ENCODE assay signal across 25 cellular contexts in genomic region chr4:30763337-30763736, GRCh38. TPM values are rescaled to one million over a fixed set of nuclear protein-coding genes. Genes with fewer than 3 reads are reported as not detected.
DNase-seq lines count a peak whose midpoint lies in the region; ATAC-seq, FAIRE-seq and TF ChIP-seq lines count a peak whose summit lies in the region.
"Had no signal": no experiment of that assay in that cellular context is flagged by ENCODE, and none has a peak within 500 bp of the region (broad histone marks: within the 10 kb centered on the region; RNA-seq: fewer than 3 reads in every experiment).

No MANE protein-coding gene starts in this region.

- H3K27me3 ChIP-seq in AG04450 (ENCODE audit: control insufficient read depth, insufficient read depth, low read length) (no peaks in the 10 kb centered on the region), endothelial cell of umbilical vein (ENCODE audit: control insufficient read depth in 2 of 2, insufficient read depth in 2 of 2, low read length in 2 of 2) (no peaks in the 10 kb centered on the region), body of pancreas (no peaks in the 10 kb centered on the region)
- H3K27me3 ChIP-seq: heart right ventricle, upper lobe of left lung had no signal

- POLR2A ChIA-PET in AG04450 (lab: Yijun Ruan, JAX): interaction anchor here (1.1 kb wide), 1 partner anchor 44 kb away, joined by 5 read pairs; no protein-coding TSS in a partner anchor
- POLR2A ChIA-PET in endothelial cell of umbilical vein (lab: Charles Lee): no interaction called here

- CTCF ChIA-PET in AG04450 (lab: Charles Lee) (no interaction called here), endothelial cell of umbilical vein (lab: Charles Lee) (interaction anchor here (0.8 to 2.9 kb wide), 6 partner anchors 9 to 45 kb away, joined by 3 to 12 read pairs (median 5); no protein-coding TSS in a partner anchor)

- no TSS peak for BruUV-seq in endothelial cell of umbilical vein (replicated peaks; lab: Mats Ljungman, UMichigan)

- no peaks in the 10 kb centered on the region for H3K9me1 ChIP-seq in endothelial cell of umbilical vein (replicated peaks; ENCODE audit: control insufficient read depth, extremely low read depth, insufficient read depth, low read length)

- DNase-seq in AG04450 (ENCODE audit: low read depth, low spot score): peak; percentile 32
- DNase-seq in M059J (ENCODE audit: low read depth): peak; percentile 31
- peak; percentile 72 for DNase-seq in endothelial cell of umbilical vein (ENCODE audit: low read depth, low spot score)
- DNase-seq in myocyte (ENCODE audit: low read depth): peak; percentile 35
- DNase-seq in body of pancreas: no peak
- no peak for DNase-seq in activated T-cell treated with anti-CD3 and anti-CD28 coated beads for 4 hours
- DNase-seq: ACHN; CD8-positive, alpha-beta memory T cell; cerebellar nuclear complex; heart right ventricle; islet precursor cell; NCI-H187 treated with DMSO at 0.1 percent for 48 hours; NCI-H345; nephron progenitor cell; stimulated activated CD4-positive, alpha-beta T cell treated with anti-CD3 and anti-CD28 coated beads, Interleukin-15, amount 100 ng/mL, for 24 hours; stimulated activated naive CD8-positive, alpha-beta T cell treated with anti-CD3 and anti-CD28 coated beads, Interleukin-15, Interleukin-2, amounts not matched to agents 100 U/mL and 50 U/mL, for 24 hours; upper lobe of left lung had no signal

- H3K4me1 ChIP-seq in endothelial cell of umbilical vein (ENCODE audit: control insufficient read depth, extremely low read depth, insufficient read depth, low read length): peaks cover 67% of the 10 kb centered on the region
- no peaks in the 10 kb centered on the region for H3K4me1 ChIP-seq in body of pancreas
- H3K4me1 ChIP-seq: upper lobe of left lung had no signal

- H2AFZ ChIP-seq in endothelial cell of umbilical vein (ENCODE audit: low read depth, low read length): peak overlapping the region; percentile 56

- no peak for TF ChIP-seq POLR2A in endothelial cell of umbilical vein (IDR thresholded peaks at IDR 0.05; ENCODE audit: low read depth, low read length)
- no peak for TF ChIP-seq POLR2A in body of pancreas (IDR thresholded peaks at IDR 0.05)

- dilution Hi-C loops in endothelial cell of umbilical vein (cut with MboI; ENCODE audit: extremely low pct_ligation_motif_present, low sequenced_read_pairs): no loop called here

- no peak for TF ChIP-seq CTCF in AG04450 (IDR thresholded peaks at IDR 0.05; ENCODE audit: low read depth, low read length)
- no peak for TF ChIP-seq CTCF in endothelial cell of umbilical vein (IDR thresholded peaks at IDR 0.05; ENCODE audit: extremely low read depth in 1 of 2, insufficient read depth in 1 of 2, low read depth in 1 of 2, low read length in 2 of 2)
- TF ChIP-seq CTCF in body of pancreas (IDR thresholded peaks at IDR 0.05): no peak

- WGBS in body of pancreas, 2 donors: 23 to 37% methylated on average over 3 of the region's 3 CpGs

- H3K9ac ChIP-seq in endothelial cell of umbilical vein (replicated peaks; ENCODE audit: extremely low read depth, insufficient read depth, low read length): peak overlapping the region; percentile 24

- no peaks in the 10 kb centered on the region for H3K9me3 ChIP-seq in AG04450 (ENCODE audit: control insufficient read depth, insufficient read depth, low read length)
- no peaks in the 10 kb centered on the region for H3K9me3 ChIP-seq in endothelial cell of umbilical vein (replicated peaks; ENCODE audit: control insufficient read depth, insufficient read depth, low read length)
- H3K9me3 ChIP-seq in body of pancreas: no peaks in the 10 kb centered on the region
- H3K9me3 ChIP-seq: heart right ventricle, upper lobe of left lung had no signal

- intact Hi-C loops in endothelial cell of umbilical vein (cut with micrococcal nuclease): loop anchor here (1.0 kb wide), 1 partner anchor 9 kb away; no protein-coding TSS in a partner anchor
- intact Hi-C loops in body of pancreas (cut with DNase I): no loop called here

- no peaks in the 10 kb centered on the region for H3K79me2 ChIP-seq in endothelial cell of umbilical vein (ENCODE audit: control insufficient read depth, insufficient read depth, low read length)

- H3K27ac ChIP-seq in AG04450 (ENCODE audit: low read depth, low read length): no peak overlapping the region
- peak overlapping the region; percentile 55 for H3K27ac ChIP-seq in endothelial cell of umbilical vein (ENCODE audit: insufficient read depth, low read depth, low read length)
- H3K27ac ChIP-seq in body of pancreas: no peak overlapping the region
- H3K27ac ChIP-seq: heart right ventricle, upper lobe of left lung had no signal

- H3K4me3 ChIP-seq in AG04450 (ENCODE audit: low read depth, low read length): no peak overlapping the region
- no peak overlapping the region for H3K4me3 ChIP-seq in endothelial cell of umbilical vein (replicated peaks in 1 of 3; ENCODE audit: insufficient read depth in 1 of 3, low read depth in 1 of 3, low read length in 3 of 3)
- no peak overlapping the region for H3K4me3 ChIP-seq in body of pancreas
- H3K4me3 ChIP-seq: heart right ventricle, upper lobe of left lung had no signal

- FAIRE-seq in endothelial cell of umbilical vein (lab: Jason Lieb, UNC): no peak
- FAIRE-seq: endometrium, HepG2 had no signal

- ATAC-seq in HG02840 (IDR thresholded peaks at IDR 0.05; ENCODE audit: low FRiP score, unreplicated experiment): no peak
- ATAC-seq in body of pancreas: no peak
- ATAC-seq in HG03045 (IDR thresholded peaks at IDR 0.05; ENCODE audit: unreplicated experiment): no peak
- ATAC-seq: activated T-helper 17 cell treated with anti-CD3 and anti-CD28 coated beads, Interleukin-2, amount 50 U/mL, for 72 hours; heart right ventricle; HepG2; stimulated activated naive CD8-positive, alpha-beta T cell treated with anti-CD3 and anti-CD28 coated beads, Interleukin-15, Interleukin-2, amounts not matched to agents 100 U/mL and 50 U/mL, for 24 hours; WTC11 had no signal

- no peaks in the 10 kb centered on the region for H4K20me1 ChIP-seq in endothelial cell of umbilical vein (replicated peaks; ENCODE audit: control insufficient read depth, extremely low read depth, insufficient read depth, low read length)

- H3K4me2 ChIP-seq in endothelial cell of umbilical vein (ENCODE audit: insufficient read depth, low read length): peak overlapping the region; percentile 71

- H3K36me3 ChIP-seq in endothelial cell of umbilical vein (ENCODE audit: control insufficient read depth in 2 of 2, extremely low read depth in 1 of 2, insufficient read depth in 2 of 2, low read length in 2 of 2) (no peaks in the 10 kb centered on the region), body of pancreas (replicated peaks in 1 of 2; ENCODE audit: insufficient read depth in 1 of 2, low read depth in 2 of 2) (no peaks in the 10 kb centered on the region)
- H3K36me3 ChIP-seq: heart right ventricle, upper lobe of left lung had no signal

TF ChIP-seq in endothelial cell of umbilical vein, 7 proteins besides CTCF, POLR2A, EP300 and RAD21:
- peak; percentile 27 for TF ChIP-seq FOS (IDR thresholded peaks at IDR 0.05; ENCODE audit: borderline replicate concordance, insufficient read depth, low read length)
- TF ChIP-seq JUN (IDR thresholded peaks at IDR 0.05; ENCODE audit: borderline replicate concordance, insufficient read depth, insufficient read length, low read depth): peak; percentile 49
- TF ChIP-seq POLR2AphosphoS5 (IDR thresholded peaks at IDR 0.05; ENCODE audit: insufficient read depth, low read depth, low read length): no peak
- no peak for TF ChIP-seq EZH2 (IDR thresholded peaks at IDR 0.05; ENCODE audit: borderline replicate concordance, low read depth, low read length, severe bottlenecking)

RNA-seq across cellular contexts. Expression of gene PCDH7, which starts 43.2 kb away (rescaled TPM):
- 18.5 and 20.0 TPM in 2 replicates for polyA plus RNA-seq in AG04450 (2011; rRNA removed)
- polyA minus RNA-seq in AG04450 (2011; rRNA and poly(A)+ RNA removed): 61.6 and 62.8 TPM in 2 replicates
- 0.66 and 1.0 TPM in 2 replicates for total RNA-seq in M059J (2014; rRNA removed; shearing (Covaris generic))
- total RNA-seq in endothelial cell of umbilical vein: 16.6 and 21.0 TPM in 2 replicates
- 9.5 and 11.1 TPM in 2 replicates for polyA plus RNA-seq in endothelial cell of umbilical vein
- 10.1 and 10.3 TPM in 2 replicates for polyA plus RNA-seq in endothelial cell of umbilical vein (2011; cell fraction: cytosol; rRNA removed)
- polyA plus RNA-seq in endothelial cell of umbilical vein (2011; cell fraction: nucleus; rRNA removed): 13.6 and 13.7 TPM in 2 replicates
- 2.9 and 6.6 TPM in 2 replicates for polyA plus RNA-seq in endothelial cell of umbilical vein (2012)
- 33.1 and 35.9 TPM in 2 replicates for polyA minus RNA-seq in endothelial cell of umbilical vein
- 13.4 TPM for polyA minus RNA-seq in endothelial cell of umbilical vein (2011; cell fraction: cytosol; rRNA and poly(A)+ RNA removed)
- polyA minus RNA-seq in endothelial cell of umbilical vein (2011; cell fraction: nucleus; rRNA and poly(A)+ RNA removed): 61.7 and 67.5 TPM in 2 replicates
- total RNA-seq in myocyte: 50.9 and 87.5 TPM in 2 replicates
- 19.4 TPM for polyA plus RNA-seq in myocyte (2012)
- total RNA-seq in body of pancreas: 1 to 10 TPM; 2.6 to 3.3 TPM
- total RNA-seq: activated CD8-positive, alpha-beta memory T cell treated with anti-CD3 and anti-CD28 coated beads for 36 hours; activated T-helper 17 cell treated with anti-CD3 and anti-CD28 coated beads, Interleukin-2, amount 50 U/mL, for 72 hours; CD8-positive, alpha-beta memory T cell; HepG2; T-helper 1 cell treated with Interleukin-12 subunit alpha and Interleukin-12 subunit beta and Interleukin-4 antibody, amounts not matched to agents 30 ng/mL and 1 ng/mL, for 36 hours had no signal
- polyA plus RNA-seq: CD8-positive, alpha-beta memory T cell; HepG2 had no signal

Comparison
In these comparisons a context has a peak if more than half of its experiments do, and no peak if none do; other contexts are left out.
1. DNase-seq: peak in AG04450 (single experiment), M059J (single experiment), endothelial cell of umbilical vein (single experiment) and myocyte (single experiment); none in body of pancreas (0 of 4) and activated T-cell treated with anti-CD3 and anti-CD28 coated beads for 4 hours (single experiment).